ENCODE assay signal across 13 cellular contexts in genomic region chr2:30194421-30194820, GRCh38. TPM values are rescaled to one million over a fixed set of nuclear protein-coding genes. Genes with fewer than 3 reads are reported as not detected.
DNase-seq lines count a peak whose midpoint lies in the region; FAIRE-seq and TF ChIP-seq lines count a peak whose summit lies in the region.
"Had no signal": no experiment of that assay in that cellular context is flagged by ENCODE, and none has a peak within 500 bp of the region (broad histone marks: within the 10 kb centered on the region; RNA-seq: fewer than 3 reads in every experiment).

No MANE protein-coding gene starts in this region.

- H2AK5ac ChIP-seq in H1 (ENCODE audit: low read depth, low read length): no peak overlapping the region

- TF ChIP-seq CTCF in cardiac muscle cell (IDR thresholded peaks at IDR 0.05; ENCODE audit: low read depth, low read length) (no peak), right atrium auricular region (IDR thresholded peaks at IDR 0.05) (no peak), H1 (IDR thresholded peaks at IDR 0.05; ENCODE audit: control extremely low read depth in 1 of 3, insufficient read depth in 1 of 3, low read depth in 1 of 3, low read length in 3 of 3) (no peak), neural progenitor cell (IDR thresholded peaks at IDR 0.05) (no peak), chondrocyte (IDR thresholded peaks at IDR 0.05) (no peak)

- no peaks in the 10 kb centered on the region for H3K36me3 ChIP-seq in cardiac muscle cell
- no peaks in the 10 kb centered on the region for H3K36me3 ChIP-seq in right atrium auricular region
- no peaks in the 10 kb centered on the region for H3K36me3 ChIP-seq in H1 (ENCODE audit: control insufficient read depth in 2 of 4, insufficient read depth in 4 of 4, low read length in 3 of 4)
- H3K36me3 ChIP-seq in neural progenitor cell: no peaks in the 10 kb centered on the region
- H3K36me3 ChIP-seq: BLaER1 treated with 17β-estradiol and CSF1 and Interleukin-3, amounts not matched to agents 10 nM and 100 nM had no signal

- H3K4me2 ChIP-seq in H1 (ENCODE audit: insufficient read depth in 1 of 2, low read depth in 2 of 2, low read length in 2 of 2) (no peak overlapping the region), neural progenitor cell (peak overlapping the region; percentile 27)
- H3K4me2 ChIP-seq: BLaER1 treated with 17β-estradiol and CSF1 and Interleukin-3, amounts not matched to agents 10 nM and 100 nM had no signal

- H4K8ac ChIP-seq in H1 (ENCODE audit: extremely low read depth, insufficient read depth, low read length): no peak overlapping the region; the same call in 1 of the 2 replicates

- H2AFZ ChIP-seq in H1 (ENCODE audit: low read length) (no peak overlapping the region), neural progenitor cell (replicated peaks) (no peak overlapping the region)

- no peak for TF ChIP-seq EP300 in H1 (IDR thresholded peaks at IDR 0.05; ENCODE audit: borderline replicate concordance in 1 of 2, low read depth in 2 of 2, low read length in 2 of 2)

- H3K27ac ChIP-seq in cardiac muscle cell (peak overlapping the region; percentile 42), right atrium auricular region (no peak overlapping the region), H1 (ENCODE audit: low read depth, low read length) (no peak overlapping the region), neural progenitor cell (no peak overlapping the region)
- H3K27ac ChIP-seq: BLaER1 treated with 17β-estradiol and CSF1 and Interleukin-3, amounts not matched to agents 10 nM and 100 nM had no signal

- H3K4me3 Mint-ChIP-seq in neural progenitor cell: no peak overlapping the region
- H3K4me3 Mint-ChIP-seq in chondrocyte (ENCODE audit: unreplicated experiment): no peak overlapping the region
- H3K4me3 Mint-ChIP-seq: CD4-positive, CD25-positive, alpha-beta regulatory T cell had no signal

- H4K20me1 ChIP-seq in H1 (replicated peaks in 1 of 2; ENCODE audit: control insufficient read depth in 1 of 2, insufficient read depth in 2 of 2, low read length in 2 of 2) (no peaks in the 10 kb centered on the region), neural progenitor cell (ENCODE audit: low read depth) (no peaks in the 10 kb centered on the region)
- H4K20me1 ChIP-seq: BLaER1 treated with 17β-estradiol and CSF1 and Interleukin-3, amounts not matched to agents 10 nM and 100 nM had no signal

- H3K27me3 ChIP-seq in cardiac muscle cell: no peaks in the 10 kb centered on the region
- H3K27me3 ChIP-seq in right atrium auricular region: no peaks in the 10 kb centered on the region
- no peaks in the 10 kb centered on the region for H3K27me3 ChIP-seq in H1 (replicated peaks in 1 of 4; ENCODE audit: control insufficient read depth in 3 of 4, extremely low read depth in 1 of 4, insufficient read depth in 3 of 4, low read length in 3 of 4)
- no peaks in the 10 kb centered on the region for H3K27me3 ChIP-seq in neural progenitor cell
- H3K27me3 ChIP-seq: BLaER1 treated with 17β-estradiol and CSF1 and Interleukin-3, amounts not matched to agents 10 nM and 100 nM had no signal

- H3K4ac ChIP-seq in H1 (replicated peaks; ENCODE audit: insufficient read length, low read depth, low read length): no peak overlapping the region

- no peak overlapping the region for H3K56ac ChIP-seq in H1 (replicated peaks; ENCODE audit: insufficient read length, low read depth, low read length)

- H3K4me1 ChIP-seq in cardiac muscle cell (ENCODE audit: low read depth) (peaks cover 40% of the 10 kb centered on the region), right atrium auricular region (no peaks in the 10 kb centered on the region), H1 (replicated peaks in 1 of 4; ENCODE audit: control insufficient read depth in 3 of 4, insufficient read depth in 4 of 4, low read length in 3 of 4) (peaks cover 0 to 11% (median 3%) of the 10 kb centered on the region in 4 experiments; a peak in 3 of 7 replicates), neural progenitor cell (peaks cover 28% of the 10 kb centered on the region)

- H3K36me3 Mint-ChIP-seq in neural progenitor cell: no peaks in the 10 kb centered on the region
- no peaks in the 10 kb centered on the region for H3K36me3 Mint-ChIP-seq in chondrocyte (ENCODE audit: low read depth)
- H3K36me3 Mint-ChIP-seq: CD4-positive, CD25-positive, alpha-beta regulatory T cell had no signal

- no peak for TF ChIP-seq POLR2A in H1 (IDR thresholded peaks at IDR 0.05; ENCODE audit: control extremely low read depth in 1 of 2, low read depth in 2 of 2, low read length in 2 of 2)

- POLR2A ChIA-PET in H1 (lab: Charles Lee; ENCODE audit: partially characterized antibody): interaction anchor here (1.2 kb wide), 1 partner anchor 38 kb away, joined by 5 read pairs; no protein-coding TSS in a partner anchor

- no peak overlapping the region for H2BK5ac ChIP-seq in H1 (ENCODE audit: low read depth, low read length)

- no peak for TF ChIP-seq RAD21 in H1 (IDR thresholded peaks at IDR 0.05 in 1 of 2, conservative IDR thresholded peaks at IDR 0.05 in 1 of 2; ENCODE audit: low read depth in 2 of 2, low read length in 2 of 2)

- no peak overlapping the region for H3K4me3 ChIP-seq in cardiac muscle cell
- no peak overlapping the region for H3K4me3 ChIP-seq in right atrium auricular region
- no peak overlapping the region for H3K4me3 ChIP-seq in H1 (ENCODE audit: extremely low read depth in 1 of 4, insufficient read depth in 2 of 4, low read depth in 3 of 4, low read length in 4 of 4)
- no peak overlapping the region for H3K4me3 ChIP-seq in neural progenitor cell
- H3K4me3 ChIP-seq: BLaER1 treated with 17β-estradiol and CSF1 and Interleukin-3, amounts not matched to agents 10 nM and 100 nM had no signal

- peak overlapping the region; percentile 6 for H4K91ac ChIP-seq in H1 (replicated peaks; ENCODE audit: insufficient read length, low read length)

- WGBS in H1 (ENCODE audit: extremely low coverage in 1 of 2, insufficient coverage in 1 of 2, insufficient read length in 1 of 2, insufficient replicate concordance in 2 of 2, low coverage in 1 of 2, low lambda C conversion rate in 2 of 2, missing lambda C conversion rate in 1 of 2), 2 experiments: 86% methylated on average over 7 of the region's 7 CpGs; no CpG with 5 or more reads in 1 of the 2 experiments

- peaks cover 3% of the 10 kb centered on the region for H3F3A ChIP-seq in neural progenitor cell (ENCODE audit: low read depth)

- H3K9me3 ChIP-seq in cardiac muscle cell (ENCODE audit: low read depth) (no peaks in the 10 kb centered on the region), right atrium auricular region (no peaks in the 10 kb centered on the region), H1 (ENCODE audit: insufficient read depth in 2 of 2, low read depth in 1 of 2, low read length in 1 of 2) (no peaks in the 10 kb centered on the region), neural progenitor cell (ENCODE audit: low read depth) (no peaks in the 10 kb centered on the region)

- H3K27me3 Mint-ChIP-seq in neural progenitor cell (ENCODE audit: insufficient read depth, low read depth) (peaks cover 3% of the 10 kb centered on the region), chondrocyte (ENCODE audit: low read depth) (no peaks in the 10 kb centered on the region)
- H3K27me3 Mint-ChIP-seq: CD4-positive, CD25-positive, alpha-beta regulatory T cell had no signal

- H3K4me1 Mint-ChIP-seq in neural progenitor cell (peaks cover 11% of the 10 kb centered on the region), chondrocyte (ENCODE audit: low read depth) (peaks cover 5% of the 10 kb centered on the region)
- H3K4me1 Mint-ChIP-seq: CD4-positive, CD25-positive, alpha-beta regulatory T cell had no signal

- no peak overlapping the region for H3K23ac ChIP-seq in H1 (ENCODE audit: insufficient read length)

- DNase-seq in cardiac muscle cell (ENCODE audit: low read depth in 1 of 2, low spot score in 1 of 2) (no peak), right atrium auricular region (ENCODE audit: low spot score) (no peak), H1 (ENCODE audit: low read depth in 1 of 2, low spot score in 2 of 2) (no peak), neural progenitor cell (ENCODE audit: low spot score) (no peak), chondrocyte (ENCODE audit: low spot score) (no peak), NCI-H510A (lab: John Stamatoyannopoulos, UW) (no peak)
- no peak for DNase-seq in activated CD8-positive, alpha-beta memory T cell treated with anti-CD3 and anti-CD28 coated beads, Interleukin-2, amount 50 U/mL, for 48 hours
- DNase-seq: ACHN; Calu3; CD4-positive, CD25-positive, alpha-beta regulatory T cell; DMS 273 treated with DMSO at 0.1 percent for 48 hours had no signal

- H3K9me3 Mint-ChIP-seq in neural progenitor cell (peaks cover 2% of the 10 kb centered on the region), chondrocyte (ENCODE audit: low read depth) (no peaks in the 10 kb centered on the region)

- CTCF ChIA-PET in H1 (lab: Charles Lee; ENCODE audit: partially characterized antibody): interaction anchor here (0.6 to 1.6 kb wide), 5 partner anchors 9 to 517 kb away, joined by 3 to 11 read pairs (median 4); no protein-coding TSS in a partner anchor

- H3K14ac ChIP-seq in H1 (ENCODE audit: insufficient read length): no peak overlapping the region

- no peaks in the 10 kb centered on the region for H3K79me1 ChIP-seq in H1 (ENCODE audit: low read depth, low read length)

- no peak overlapping the region for H2BK20ac ChIP-seq in H1 (ENCODE audit: low read length)

- H3K9ac ChIP-seq in H1 (replicated peaks in 1 of 4; ENCODE audit: extremely low read depth in 1 of 4, low read depth in 3 of 4, low read length in 3 of 4): no peak overlapping the region
- H3K9ac ChIP-seq in neural progenitor cell: no peak overlapping the region
- H3K9ac ChIP-seq: BLaER1 treated with 17β-estradiol and CSF1 and Interleukin-3, amounts not matched to agents 10 nM and 100 nM had no signal

- no peaks in the 10 kb centered on the region for H3K23me2 ChIP-seq in H1 (ENCODE audit: low read depth, low read length)

- H3K79me2 ChIP-seq in H1 (ENCODE audit: control insufficient read depth in 1 of 2, insufficient read depth in 2 of 2, low read length in 2 of 2) (no peaks in the 10 kb centered on the region), neural progenitor cell (ENCODE audit: low read depth) (no peaks in the 10 kb centered on the region)

- H3K27ac Mint-ChIP-seq in neural progenitor cell: no peak overlapping the region
- no peak overlapping the region for H3K27ac Mint-ChIP-seq in chondrocyte (ENCODE audit: unreplicated experiment)

- no peak overlapping the region for H2BK120ac ChIP-seq in H1 (replicated peaks; ENCODE audit: low read depth, low read length)

- no peak overlapping the region for H3K18ac ChIP-seq in H1 (ENCODE audit: extremely low read depth, low read length)

- no peak for FAIRE-seq in H1 (lab: Jason Lieb, UNC)
- FAIRE-seq: HTR-8/SVneo had no signal

- 0 out of 2 replicates have a peak overlapping the region, but pooled peaks have one; percentile 63 for H2BK12ac ChIP-seq in H1 (ENCODE audit: low read depth, low read length)

- H4K5ac ChIP-seq in H1 (ENCODE audit: insufficient read length, low read depth, low read length): no peak overlapping the region

- H2BK15ac ChIP-seq in H1 (ENCODE audit: low read length): peak overlapping the region; percentile 75; the same call in 1 of the 2 replicates

RNA-seq across cellular contexts. Expression of gene LBH, which starts 36.9 kb away (rescaled TPM):
- 1,389 and 2,258 TPM in 2 replicates for total RNA-seq in cardiac muscle cell
- 544 and 632 TPM in 2 replicates for polyA plus RNA-seq in cardiac muscle cell
- total RNA-seq in right atrium auricular region: 10 to 100 TPM; 18.9 to 54.6 TPM
- 24.6 and 25.7 TPM in 2 replicates for total RNA-seq in H1 (2021; fragmentation: NEBNext Ultra II Directional; extraction: Animal tissue kit (Norgen Biotek cat#: 25700))
- polyA plus RNA-seq in H1 (2011; rRNA removed): 31.4 and 34.5 TPM in 2 replicates
- polyA plus RNA-seq in H1 (2011; cell fraction: cytosol; rRNA removed): 26.7 TPM
- 19.9 TPM for polyA plus RNA-seq in H1 (2011; cell fraction: nucleus; rRNA removed)
- 17.6 to 23.3 TPM (median 20.0 TPM) in 4 replicates for polyA plus RNA-seq in H1 (2012, experiment 1 of 2)
- polyA plus RNA-seq in H1 (2012, experiment 2 of 2): 20.6 TPM
- 11.9 TPM for polyA plus RNA-seq in H1 (2013, experiment 1 of 2)
- 12.4 TPM for polyA plus RNA-seq in H1 (2013, experiment 2 of 2)
- 33.0 and 35.0 TPM in 2 replicates for polyA minus RNA-seq in H1 (2011; rRNA and poly(A)+ RNA removed)
- 33.3 TPM for polyA minus RNA-seq in H1 (2011; cell fraction: cytosol; rRNA and poly(A)+ RNA removed)
- polyA minus RNA-seq in H1 (2011; cell fraction: nucleus; rRNA and poly(A)+ RNA removed): 45.6 TPM
- total RNA-seq in neural progenitor cell (ENCODE audit: low replicate concordance): 4.2 and 11.0 TPM in 2 replicates
- 88.6 to 96.6 TPM (median 88.8 TPM) in 3 replicates for total RNA-seq in chondrocyte

RNA-seq across cellular contexts. Expression of gene YPEL5, which starts 47.6 kb away (rescaled TPM):
- 65.5 and 85.5 TPM in 2 replicates for total RNA-seq in cardiac muscle cell
- 134 and 159 TPM in 2 replicates for polyA plus RNA-seq in cardiac muscle cell
- 10 to 100 TPM; 36.3 to 45.5 TPM for total RNA-seq in right atrium auricular region
- 28.0 and 28.6 TPM in 2 replicates for total RNA-seq in H1 (2021; fragmentation: NEBNext Ultra II Directional; extraction: Animal tissue kit (Norgen Biotek cat#: 25700))
- 17.2 and 18.5 TPM in 2 replicates for polyA plus RNA-seq in H1 (2011; rRNA removed)
- polyA plus RNA-seq in H1 (2011; cell fraction: cytosol; rRNA removed): 25.3 TPM
- 13.2 TPM for polyA plus RNA-seq in H1 (2011; cell fraction: nucleus; rRNA removed)
- 22.2 to 29.4 TPM (median 26.5 TPM) in 4 replicates for polyA plus RNA-seq in H1 (2012, experiment 1 of 2)
- polyA plus RNA-seq in H1 (2012, experiment 2 of 2): 2.4 TPM
- polyA plus RNA-seq in H1 (2013, experiment 1 of 2): 15.7 TPM
- 15.6 TPM for polyA plus RNA-seq in H1 (2013, experiment 2 of 2)
- 37.0 and 43.2 TPM in 2 replicates for polyA minus RNA-seq in H1 (2011; rRNA and poly(A)+ RNA removed)
- polyA minus RNA-seq in H1 (2011; cell fraction: cytosol; rRNA and poly(A)+ RNA removed): 10.8 TPM
- polyA minus RNA-seq in H1 (2011; cell fraction: nucleus; rRNA and poly(A)+ RNA removed): 14.4 TPM
- total RNA-seq in neural progenitor cell (ENCODE audit: low replicate concordance): 36.1 and 66.4 TPM in 2 replicates
- 75.3 to 93.3 TPM (median 82.8 TPM) in 3 replicates for total RNA-seq in chondrocyte

Comparison
In these comparisons a context has a peak if more than half of its experiments do, and no peak if none do; other contexts are left out.
1. RNA of gene LBH, which starts 36.9 kb away (total RNA-seq): 1,389 to 2,258 TPM in cardiac muscle cell; 88.6 to 96.6 TPM in chondrocyte, 18.9 to 54.6 TPM in right atrium auricular region, 24.6 to 25.7 TPM in H1 and 4.2 to 11.0 TPM in neural progenitor cell; every median in the first group is over 10 times any median in the second.